Comparison of ENCODE assay signal across 8 cellular contexts in the genomic region with DNA sequence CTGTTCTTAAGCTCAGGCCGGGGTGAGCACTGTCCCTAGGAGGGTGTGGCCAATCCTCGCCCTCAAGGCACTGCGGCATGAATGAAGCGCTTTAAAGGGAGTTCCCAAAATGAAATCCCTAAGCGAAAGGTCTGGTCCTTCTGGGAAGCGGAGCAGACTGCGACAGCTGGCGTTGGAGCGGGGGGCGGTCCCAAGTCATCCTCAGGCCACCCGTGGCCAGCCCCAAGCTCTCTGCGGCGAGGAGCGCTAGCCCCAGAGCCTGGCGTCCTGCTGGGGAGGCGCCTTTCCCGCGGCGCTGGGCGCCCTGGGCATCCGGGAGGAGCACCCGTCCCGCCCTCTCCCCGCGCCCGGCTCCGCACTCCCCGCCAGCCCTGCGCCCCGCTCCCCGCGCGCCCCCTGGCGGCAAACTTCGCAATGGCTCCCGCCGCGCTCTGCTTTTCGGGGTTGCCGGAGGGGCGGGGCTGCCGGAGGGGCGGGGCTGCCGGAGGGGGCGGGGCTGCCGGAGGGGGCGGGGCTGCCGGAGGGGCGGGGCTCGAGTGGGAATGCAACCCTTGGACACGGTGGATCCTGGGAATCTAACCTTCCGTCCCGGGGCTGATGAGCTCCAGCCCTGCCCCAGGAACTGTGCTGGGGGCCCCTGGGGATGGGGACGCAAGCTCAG. TPM values are rescaled to one million over a fixed set of nuclear protein-coding genes. Genes with fewer than 3 reads are reported as not detected.
A peak's percentile ranks its signal among the peaks of the same experiment; 100 is the strongest.
DNase-seq lines count a peak whose midpoint lies in the region; ATAC-seq and TF ChIP-seq lines count a peak whose summit lies in the region.

No MANE protein-coding gene starts in this region.

- H3K9ac ChIP-seq in NT2/D1 (ENCODE audit: insufficient read length, low read depth) = peak overlapping the region; percentile 70

- H3K27me3 ChIP-seq in NT2/D1 (ENCODE audit: insufficient read depth, insufficient read length) (peaks cover 11% of the 10 kb centered on the region), mononuclear cell (ENCODE audit: insufficient read depth, low read length) (peaks cover 18% of the 10 kb centered on the region)

- peaks cover 5% of the 10 kb centered on the region for H3K4me1 ChIP-seq in NT2/D1 (ENCODE audit: insufficient read depth, insufficient read length)
- peaks cover 18% of the 10 kb centered on the region for H3K4me1 ChIP-seq in mononuclear cell (ENCODE audit: insufficient read depth, low read length)

- H3K4me3 ChIP-seq in AG09309 (ENCODE audit: control insufficient read depth, low read depth, low read length) (peak overlapping the region; percentile 79), NT2/D1 (ENCODE audit: insufficient read length, low read depth) (peak overlapping the region; percentile 45), mononuclear cell (ENCODE audit: low read length) (peak overlapping the region; percentile 36)

- peak; percentile 58 for TF ChIP-seq CTCF in AG09309 (IDR thresholded peaks at IDR 0.05; ENCODE audit: control insufficient read depth, insufficient read depth, low read depth, low read length, missing control alignments)

- no peaks in the 10 kb centered on the region for H3K9me3 ChIP-seq in NT2/D1 (ENCODE audit: insufficient read depth, low read length)
- H3K9me3 ChIP-seq in mononuclear cell (ENCODE audit: low read depth, low read length) = no peaks in the 10 kb centered on the region

- peak; percentile 89 for ATAC-seq in GM19035 (IDR thresholded peaks at IDR 0.05; ENCODE audit: unreplicated experiment)

- H3K36me3 ChIP-seq in NT2/D1 (ENCODE audit: insufficient read depth, insufficient read length, low read length) = no peaks in the 10 kb centered on the region

- no peak for DNase-seq in AG09309 (ENCODE audit: low read depth)
- peak; percentile 24 for DNase-seq in HS-27A (ENCODE audit: low read depth)
- DNase-seq in NT2/D1 (ENCODE audit: low read depth, low spot score) = no peak
- peak; percentile 74 for DNase-seq in activated CD8-positive, alpha-beta memory T cell treated with anti-CD3 and anti-CD28 coated beads, Interleukin-2, amount 50 U/mL, for 24 hours (ENCODE audit: extremely low read depth)
- DNase-seq in epidermal melanocyte (ENCODE audit: insufficient read length, low spot score) = peak; percentile 82
- peak; percentile 91 to 95 for DNase-seq in stimulated activated CD8-positive, alpha-beta memory T cell treated with anti-CD3 and anti-CD28 coated beads, Interleukin-2, amount 100 ng/mL, for 48 hours (ENCODE audit: low read depth in 2 of 2)

RNA-seq across cellular contexts. Expression of a gene that starts 25.4 kb away (rescaled TPM):
- total RNA-seq in mononuclear cell = 2.9 TPM

RNA-seq across cellular contexts. Expression of a gene that starts 30.8 kb away (rescaled TPM):
- total RNA-seq in mononuclear cell = 86.8 TPM

RNA-seq across cellular contexts. Expression of a gene that starts 38.7 kb away (rescaled TPM):
- 1.0 TPM for total RNA-seq in mononuclear cell

Comparison
In these comparisons a context has a peak if more than half of its experiments do, and no peak if none do; other contexts are left out.
1. DNase-seq: peak in HS-27A (single experiment), activated CD8-positive, alpha-beta memory T cell treated with anti-CD3 and anti-CD28 coated beads, Interleukin-2, amount 50 U/mL, for 24 hours (single experiment), epidermal melanocyte (single experiment) and stimulated activated CD8-positive, alpha-beta memory T cell treated with anti-CD3 and anti-CD28 coated beads, Interleukin-2, amount 100 ng/mL, for 48 hours (2 of 2); none in AG09309 (single experiment) and NT2/D1 (single experiment).
2. Peak in every context shown above with its lines, with median percentiles within 50 percentile points of each other: H3K4me3 ChIP-seq.